1 cellular context compared by ENCODE assay signal in the genomic region with DNA sequence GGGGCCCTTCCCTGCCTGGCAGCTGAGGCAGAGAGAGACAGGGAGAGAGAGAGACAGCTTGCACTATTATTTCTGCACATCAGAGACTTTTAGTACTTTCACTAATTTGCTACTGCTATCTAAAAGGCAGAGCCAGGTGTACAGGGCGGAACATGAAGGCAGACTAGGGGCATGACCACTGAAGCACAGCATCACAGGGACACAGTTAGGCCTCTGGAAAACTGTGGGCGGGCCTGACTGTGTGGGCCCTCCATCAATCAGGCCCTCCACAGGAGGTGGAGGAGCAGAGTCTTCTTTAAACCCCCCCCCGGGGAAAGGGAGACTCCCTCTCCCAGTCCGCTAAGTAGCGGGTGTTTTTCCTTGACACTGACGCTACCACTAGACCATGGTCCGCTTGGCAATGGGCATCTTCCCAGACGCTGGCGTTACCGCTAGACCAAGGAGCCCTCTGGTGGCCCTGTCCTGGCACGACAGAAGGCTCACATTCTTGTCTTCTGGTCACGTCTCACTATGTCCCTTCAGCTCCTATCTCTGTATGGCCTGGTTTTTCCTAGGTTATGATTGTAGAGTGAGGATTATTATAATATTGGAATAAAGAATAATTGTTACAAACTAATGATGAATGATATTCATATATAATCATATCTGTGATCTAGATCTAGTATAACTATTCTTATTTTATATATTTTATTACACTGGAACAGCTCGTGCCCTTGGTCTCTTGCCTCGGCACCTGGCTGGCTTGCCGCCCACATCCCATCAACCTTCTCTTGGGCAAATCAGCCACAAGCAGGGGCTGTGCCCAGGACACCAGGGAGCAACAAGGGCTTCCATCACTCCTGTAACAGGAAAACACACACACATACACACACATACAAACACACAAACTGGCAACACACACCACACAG.
TF ChIP-seq lines count a peak whose summit lies in the region.

No MANE protein-coding gene starts in this region.

TF ChIP-seq in HepG2, 621 proteins besides CTCF, POLR2A, EP300 and RAD21:
- peak; percentile 50 for TF ChIP-seq TEAD3 (CRISPR knock-in tag; optimal IDR thresholded peaks at IDR 0.05; ENCODE audit: borderline replicate concordance)
- TF ChIP-seq SMC3 (IDR thresholded peaks at IDR 0.05; ENCODE audit: low read length) = peak; percentile 39
- TF ChIP-seq KDM2A (CRISPR knock-in tag; IDR thresholded peaks at IDR 0.05; ENCODE audit: borderline replicate concordance, low read depth) = peak; percentile 67; the same call in 1 of the 2 replicates
- TF ChIP-seq ZBTB33 (CRISPR knock-in tag; IDR thresholded peaks at IDR 0.05) = peak; percentile 66; the same call in 1 of the 2 replicates
- peak; percentile 85 for TF ChIP-seq STAG1 (CRISPR knock-in tag; IDR thresholded peaks at IDR 0.05)
